1 cellular context compared by ENCODE assay signal in the genomic region with DNA sequence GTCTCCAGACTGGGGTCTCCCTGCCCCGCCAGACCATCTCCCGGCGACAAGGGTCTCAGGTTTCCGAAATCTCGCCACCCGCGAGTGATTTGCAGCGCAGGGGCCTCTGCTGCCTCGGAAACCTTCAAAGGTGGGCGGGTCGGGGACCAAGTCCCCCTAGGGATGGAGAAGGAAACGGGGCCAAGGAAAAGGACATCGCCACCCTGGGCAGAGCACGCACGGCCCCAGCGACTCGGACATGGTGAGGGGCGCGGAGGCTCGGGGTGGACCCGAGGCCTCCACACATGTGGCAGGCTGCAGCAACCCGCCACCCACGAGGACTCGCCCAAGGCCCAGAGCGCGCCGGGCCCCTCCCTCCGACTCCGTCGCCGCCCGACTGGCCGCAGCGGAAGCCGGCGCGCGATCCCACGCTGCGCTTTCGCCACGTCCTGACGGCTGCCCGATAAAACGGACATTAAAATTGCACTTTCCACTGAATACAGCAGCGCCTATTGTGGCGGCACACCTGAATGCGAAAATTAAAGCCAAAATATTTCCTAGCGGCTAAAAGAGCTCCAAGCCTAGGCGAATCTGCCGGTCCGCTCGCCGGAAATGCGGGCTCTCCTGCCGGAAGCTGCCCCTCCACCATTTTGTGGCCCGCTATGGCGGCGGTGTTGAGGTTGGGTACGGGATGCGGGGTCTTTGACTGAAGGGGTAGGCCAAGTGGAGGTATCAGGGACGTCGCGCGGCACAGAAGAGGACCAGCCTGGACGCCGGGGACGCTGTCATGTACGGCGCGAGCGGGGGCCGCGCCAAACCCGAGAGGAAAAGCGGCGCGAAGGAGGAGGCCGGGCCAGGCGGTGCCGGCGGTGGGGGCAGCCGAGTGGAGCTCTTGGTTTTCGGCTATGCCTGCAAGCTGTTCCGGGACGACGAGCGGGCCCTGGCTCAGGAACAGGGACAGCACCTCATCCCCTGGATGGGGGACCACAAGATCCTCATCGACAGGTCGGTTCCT.
TF ChIP-seq lines count a peak whose summit lies in the region.

A gene (plus strand): TSS at position 627 of the 994 bp plus-strand sequence. CDS start 140 bp downstream, at position 767.

TF ChIP-seq in HepG2, 621 proteins besides CTCF, POLR2A, EP300 and RAD21 (continued from another document and continues in another):
- 0 out of 2 replicates have a peak, but pooled peaks have one; percentile 20 for TF ChIP-seq PAWR (CRISPR knock-in tag; IDR thresholded peaks at IDR 0.05; ENCODE audit: borderline replicate concordance)
- no peak for TF ChIP-seq ZNF124 (CRISPR knock-in tag; IDR thresholded peaks at IDR 0.05)
- TF ChIP-seq ZNF343 (CRISPR knock-in tag; IDR thresholded peaks at IDR 0.05) = peak; percentile 68; the same call in 1 of the 2 replicates
- TF ChIP-seq RARA (CRISPR knock-in tag; IDR thresholded peaks at IDR 0.05) = no peak; the same call in 1 of the 2 replicates
- TF ChIP-seq ZNF747 (CRISPR knock-in tag; IDR thresholded peaks at IDR 0.05; ENCODE audit: borderline replicate concordance) = peak; percentile 82; the same call in 1 of the 2 replicates
- no peak; the same call in 1 of the 2 replicates for TF ChIP-seq LCORL (IDR thresholded peaks at IDR 0.05)
- TF ChIP-seq LCORL (CRISPR knock-in tag; IDR thresholded peaks at IDR 0.05) = no peak
- peak; percentile 76 for TF ChIP-seq CREM (IDR thresholded peaks at IDR 0.05)
- no peak for TF ChIP-seq CREM (CRISPR knock-in tag; IDR thresholded peaks at IDR 0.05)
- TF ChIP-seq, protein P1, sequence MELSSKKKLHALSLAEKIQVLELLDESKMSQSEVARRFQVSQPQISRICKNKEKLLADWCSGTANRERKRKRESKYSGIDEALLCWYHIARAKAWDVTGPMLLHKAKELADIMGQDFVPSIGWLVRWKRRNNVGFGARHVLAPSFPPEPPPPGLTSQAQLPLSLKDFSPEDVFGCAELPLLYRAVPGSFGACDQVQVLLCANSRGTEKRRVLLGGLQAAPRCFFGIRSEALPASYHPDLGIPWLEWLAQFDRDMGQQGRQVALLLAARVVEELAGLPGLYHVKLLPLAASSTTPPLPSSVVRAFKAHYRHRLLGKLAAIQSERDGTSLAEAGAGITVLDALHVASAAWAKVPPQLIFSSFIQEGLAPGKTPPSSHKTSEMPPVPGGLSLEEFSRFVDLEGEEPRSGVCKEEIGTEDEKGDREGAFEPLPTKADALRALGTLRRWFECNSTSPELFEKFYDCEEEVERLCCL (CRISPR knock-in tag; IDR thresholded peaks at IDR 0.05; ENCODE audit: borderline replicate concordance) = peak; percentile 56; the same call in 1 of the 2 replicates
- no peak for TF ChIP-seq GTF2F1 (IDR thresholded peaks at IDR 0.05; ENCODE audit: low read length)
- TF ChIP-seq CCDC6 (CRISPR knock-in tag; IDR thresholded peaks at IDR 0.05) = no peak
- TF ChIP-seq ZNF382 (CRISPR knock-in tag; IDR thresholded peaks at IDR 0.05; ENCODE audit: borderline replicate concordance) = no peak
- no peak; the same call in none of the 2 replicates for TF ChIP-seq ZNF737 (CRISPR knock-in tag; IDR thresholded peaks at IDR 0.05; ENCODE audit: borderline replicate concordance)
- TF ChIP-seq HMG20A (CRISPR knock-in tag; IDR thresholded peaks at IDR 0.05; ENCODE audit: borderline replicate concordance) = no peak; the same call in 1 of the 2 replicates
- 0 out of 2 replicates have a peak, but pooled peaks have one; percentile 23 for TF ChIP-seq ZNF629 (CRISPR knock-in tag; conservative IDR thresholded peaks at IDR 0.05)
- 0 out of 2 replicates have a peak, but pooled peaks have one; percentile 50 for TF ChIP-seq MTF1 (CRISPR knock-in tag; IDR thresholded peaks at IDR 0.05)
- TF ChIP-seq ZNF879 (CRISPR knock-in tag; IDR thresholded peaks at IDR 0.05) = no peak
- TF ChIP-seq, protein P2, sequence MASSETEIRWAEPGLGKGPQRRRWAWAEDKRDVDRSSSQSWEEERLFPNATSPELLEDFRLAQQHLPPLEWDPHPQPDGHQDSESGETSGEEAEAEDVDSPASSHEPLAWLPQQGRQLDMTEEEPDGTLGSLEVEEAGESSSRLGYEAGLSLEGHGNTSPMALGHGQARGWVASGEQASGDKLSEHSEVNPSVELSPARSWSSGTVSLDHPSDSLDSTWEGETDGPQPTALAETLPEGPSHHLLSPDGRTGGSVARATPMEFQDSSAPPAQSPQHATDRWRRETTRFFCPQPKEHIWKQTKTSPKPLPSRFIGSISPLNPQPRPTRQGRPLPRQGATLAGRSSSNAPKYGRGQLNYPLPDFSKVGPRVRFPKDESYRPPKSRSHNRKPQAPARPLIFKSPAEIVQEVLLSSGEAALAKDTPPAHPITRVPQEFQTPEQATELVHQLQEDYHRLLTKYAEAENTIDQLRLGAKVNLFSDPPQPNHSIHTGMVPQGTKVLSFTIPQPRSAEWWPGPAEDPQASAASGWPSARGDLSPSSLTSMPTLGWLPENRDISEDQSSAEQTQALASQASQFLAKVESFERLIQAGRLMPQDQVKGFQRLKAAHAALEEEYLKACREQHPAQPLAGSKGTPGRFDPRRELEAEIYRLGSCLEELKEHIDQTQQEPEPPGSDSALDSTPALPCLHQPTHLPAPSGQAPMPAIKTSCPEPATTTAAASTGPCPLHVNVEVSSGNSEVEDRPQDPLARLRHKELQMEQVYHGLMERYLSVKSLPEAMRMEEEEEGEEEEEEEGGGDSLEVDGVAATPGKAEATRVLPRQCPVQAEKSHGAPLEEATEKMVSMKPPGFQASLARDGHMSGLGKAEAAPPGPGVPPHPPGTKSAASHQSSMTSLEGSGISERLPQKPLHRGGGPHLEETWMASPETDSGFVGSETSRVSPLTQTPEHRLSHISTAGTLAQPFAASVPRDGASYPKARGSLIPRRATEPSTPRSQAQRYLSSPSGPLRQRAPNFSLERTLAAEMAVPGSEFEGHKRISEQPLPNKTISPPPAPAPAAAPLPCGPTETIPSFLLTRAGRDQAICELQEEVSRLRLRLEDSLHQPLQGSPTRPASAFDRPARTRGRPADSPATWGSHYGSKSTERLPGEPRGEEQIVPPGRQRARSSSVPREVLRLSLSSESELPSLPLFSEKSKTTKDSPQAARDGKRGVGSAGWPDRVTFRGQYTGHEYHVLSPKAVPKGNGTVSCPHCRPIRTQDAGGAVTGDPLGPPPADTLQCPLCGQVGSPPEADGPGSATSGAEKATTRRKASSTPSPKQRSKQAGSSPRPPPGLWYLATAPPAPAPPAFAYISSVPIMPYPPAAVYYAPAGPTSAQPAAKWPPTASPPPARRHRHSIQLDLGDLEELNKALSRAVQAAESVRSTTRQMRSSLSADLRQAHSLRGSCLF (CRISPR knock-in tag; IDR thresholded peaks at IDR 0.05; ENCODE audit: borderline replicate concordance) = peak; percentile 83; the same call in 1 of the 2 replicates
- TF ChIP-seq MLLT10 (CRISPR knock-in tag; IDR thresholded peaks at IDR 0.05) = no peak
- no peak for TF ChIP-seq ZNF550 (CRISPR knock-in tag; IDR thresholded peaks at IDR 0.05; ENCODE audit: borderline replicate concordance)
- peak; percentile 66 for TF ChIP-seq ERF (CRISPR knock-in tag; IDR thresholded peaks at IDR 0.05)
- no peak for TF ChIP-seq ZNF460 (CRISPR knock-in tag; IDR thresholded peaks at IDR 0.05; ENCODE audit: borderline replicate concordance)
- peak; percentile 64; the same call in 1 of the 2 replicates for TF ChIP-seq MED1 (CRISPR knock-in tag; IDR thresholded peaks at IDR 0.05)
- TF ChIP-seq ZNF33A (CRISPR knock-in tag; IDR thresholded peaks at IDR 0.05; ENCODE audit: borderline replicate concordance) = 0 out of 2 replicates have a peak, but pooled peaks have one; percentile 40
- TF ChIP-seq FOXK1 (CRISPR knock-in tag; IDR thresholded peaks at IDR 0.05; ENCODE audit: borderline replicate concordance, low read depth) = peak; percentile 60; the same call in 1 of the 2 replicates
- no peak for TF ChIP-seq SP1 (IDR thresholded peaks at IDR 0.05)
- TF ChIP-seq SP1 (CRISPR knock-in tag; IDR thresholded peaks at IDR 0.05) = no peak
- peak; percentile 80; the same call in 1 of the 2 replicates for TF ChIP-seq NR1H2 (CRISPR knock-in tag; IDR thresholded peaks at IDR 0.05; ENCODE audit: borderline replicate concordance, low read depth)
- peak; percentile 100 for TF ChIP-seq KDM5A (IDR thresholded peaks at IDR 0.05; ENCODE audit: borderline replicate concordance, low read length)
- TF ChIP-seq, protein P3, sequence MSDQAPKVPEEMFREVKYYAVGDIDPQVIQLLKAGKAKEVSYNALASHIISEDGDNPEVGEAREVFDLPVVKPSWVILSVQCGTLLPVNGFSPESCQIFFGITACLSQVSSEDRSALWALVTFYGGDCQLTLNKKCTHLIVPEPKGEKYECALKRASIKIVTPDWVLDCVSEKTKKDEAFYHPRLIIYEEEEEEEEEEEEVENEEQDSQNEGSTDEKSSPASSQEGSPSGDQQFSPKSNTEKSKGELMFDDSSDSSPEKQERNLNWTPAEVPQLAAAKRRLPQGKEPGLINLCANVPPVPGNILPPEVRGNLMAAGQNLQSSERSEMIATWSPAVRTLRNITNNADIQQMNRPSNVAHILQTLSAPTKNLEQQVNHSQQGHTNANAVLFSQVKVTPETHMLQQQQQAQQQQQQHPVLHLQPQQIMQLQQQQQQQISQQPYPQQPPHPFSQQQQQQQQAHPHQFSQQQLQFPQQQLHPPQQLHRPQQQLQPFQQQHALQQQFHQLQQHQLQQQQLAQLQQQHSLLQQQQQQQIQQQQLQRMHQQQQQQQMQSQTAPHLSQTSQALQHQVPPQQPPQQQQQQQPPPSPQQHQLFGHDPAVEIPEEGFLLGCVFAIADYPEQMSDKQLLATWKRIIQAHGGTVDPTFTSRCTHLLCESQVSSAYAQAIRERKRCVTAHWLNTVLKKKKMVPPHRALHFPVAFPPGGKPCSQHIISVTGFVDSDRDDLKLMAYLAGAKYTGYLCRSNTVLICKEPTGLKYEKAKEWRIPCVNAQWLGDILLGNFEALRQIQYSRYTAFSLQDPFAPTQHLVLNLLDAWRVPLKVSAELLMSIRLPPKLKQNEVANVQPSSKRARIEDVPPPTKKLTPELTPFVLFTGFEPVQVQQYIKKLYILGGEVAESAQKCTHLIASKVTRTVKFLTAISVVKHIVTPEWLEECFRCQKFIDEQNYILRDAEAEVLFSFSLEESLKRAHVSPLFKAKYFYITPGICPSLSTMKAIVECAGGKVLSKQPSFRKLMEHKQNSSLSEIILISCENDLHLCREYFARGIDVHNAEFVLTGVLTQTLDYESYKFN (CRISPR knock-in tag; conservative IDR thresholded peaks at IDR 0.05) = peak; percentile 53; the same call in 1 of the 2 replicates
- TF ChIP-seq ZNF446 (CRISPR knock-in tag; IDR thresholded peaks at IDR 0.05) = peak; percentile 84; the same call in 1 of the 2 replicates
- TF ChIP-seq ZNF577 (CRISPR knock-in tag; IDR thresholded peaks at IDR 0.05; ENCODE audit: borderline replicate concordance, low read depth) = no peak
- TF ChIP-seq GATAD2A (CRISPR knock-in tag; IDR thresholded peaks at IDR 0.05) = peak; percentile 26; the same call in 1 of the 2 replicates
- TF ChIP-seq ZFAT (CRISPR knock-in tag; conservative IDR thresholded peaks at IDR 0.05) = peak; percentile 100
- 0 out of 2 replicates have a peak, but pooled peaks have one; percentile 54 for TF ChIP-seq ZNF101 (CRISPR knock-in tag; IDR thresholded peaks at IDR 0.05; ENCODE audit: borderline replicate concordance, low read depth)
- TF ChIP-seq, protein P4, sequence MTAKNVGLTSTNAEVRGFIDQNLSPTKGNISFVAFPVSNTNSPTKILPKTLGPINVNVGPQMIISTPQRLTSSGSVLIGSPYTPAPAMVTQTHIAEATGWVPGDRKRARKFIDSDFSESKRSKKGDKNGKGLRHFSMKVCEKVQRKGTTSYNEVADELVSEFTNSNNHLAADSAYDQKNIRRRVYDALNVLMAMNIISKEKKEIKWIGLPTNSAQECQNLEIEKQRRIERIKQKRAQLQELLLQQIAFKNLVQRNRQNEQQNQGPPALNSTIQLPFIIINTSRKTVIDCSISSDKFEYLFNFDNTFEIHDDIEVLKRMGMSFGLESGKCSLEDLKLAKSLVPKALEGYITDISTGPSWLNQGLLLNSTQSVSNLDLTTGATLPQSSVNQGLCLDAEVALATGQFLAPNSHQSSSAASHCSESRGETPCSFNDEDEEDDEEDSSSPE (CRISPR knock-in tag; IDR thresholded peaks at IDR 0.05) = peak; percentile 76
- TF ChIP-seq, protein P5, sequence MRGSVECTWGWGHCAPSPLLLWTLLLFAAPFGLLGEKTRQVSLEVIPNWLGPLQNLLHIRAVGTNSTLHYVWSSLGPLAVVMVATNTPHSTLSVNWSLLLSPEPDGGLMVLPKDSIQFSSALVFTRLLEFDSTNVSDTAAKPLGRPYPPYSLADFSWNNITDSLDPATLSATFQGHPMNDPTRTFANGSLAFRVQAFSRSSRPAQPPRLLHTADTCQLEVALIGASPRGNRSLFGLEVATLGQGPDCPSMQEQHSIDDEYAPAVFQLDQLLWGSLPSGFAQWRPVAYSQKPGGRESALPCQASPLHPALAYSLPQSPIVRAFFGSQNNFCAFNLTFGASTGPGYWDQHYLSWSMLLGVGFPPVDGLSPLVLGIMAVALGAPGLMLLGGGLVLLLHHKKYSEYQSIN (CRISPR knock-in tag; IDR thresholded peaks at IDR 0.05; ENCODE audit: borderline replicate concordance) = no peak
- TF ChIP-seq, protein P6, sequence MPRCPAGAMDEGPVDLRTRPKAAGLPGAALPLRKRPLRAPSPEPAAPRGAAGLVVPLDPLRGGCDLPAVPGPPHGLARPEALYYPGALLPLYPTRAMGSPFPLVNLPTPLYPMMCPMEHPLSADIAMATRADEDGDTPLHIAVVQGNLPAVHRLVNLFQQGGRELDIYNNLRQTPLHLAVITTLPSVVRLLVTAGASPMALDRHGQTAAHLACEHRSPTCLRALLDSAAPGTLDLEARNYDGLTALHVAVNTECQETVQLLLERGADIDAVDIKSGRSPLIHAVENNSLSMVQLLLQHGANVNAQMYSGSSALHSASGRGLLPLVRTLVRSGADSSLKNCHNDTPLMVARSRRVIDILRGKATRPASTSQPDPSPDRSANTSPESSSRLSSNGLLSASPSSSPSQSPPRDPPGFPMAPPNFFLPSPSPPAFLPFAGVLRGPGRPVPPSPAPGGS (CRISPR knock-in tag; IDR thresholded peaks at IDR 0.05) = peak; percentile 77; the same call in 1 of the 2 replicates
- TF ChIP-seq ZNF234 (CRISPR knock-in tag; conservative IDR thresholded peaks at IDR 0.05) = peak; percentile 44; the same call in 1 of the 2 replicates
- TF ChIP-seq TOPORS (CRISPR knock-in tag; IDR thresholded peaks at IDR 0.05) = peak; percentile 55; the same call in 1 of the 2 replicates
- TF ChIP-seq POLR2AphosphoS2 (IDR thresholded peaks at IDR 0.05; ENCODE audit: low read depth, low read length) = no peak
- TF ChIP-seq CREB1 (IDR thresholded peaks at IDR 0.05) = no peak
- peak; percentile 71 for TF ChIP-seq CREB1 (CRISPR knock-in tag; IDR thresholded peaks at IDR 0.05)
- TF ChIP-seq IRF2 (CRISPR knock-in tag; IDR thresholded peaks at IDR 0.05) = peak; percentile 52; the same call in 1 of the 2 replicates
- TF ChIP-seq TCF7L2 (IDR thresholded peaks at IDR 0.05; ENCODE audit: low read depth, low read length) = no peak
- no peak for TF ChIP-seq NPAS2 (CRISPR knock-in tag; IDR thresholded peaks at IDR 0.05; ENCODE audit: borderline replicate concordance)
- no peak for TF ChIP-seq ZNF878 (CRISPR knock-in tag; IDR thresholded peaks at IDR 0.05)
- TF ChIP-seq, protein P7, sequence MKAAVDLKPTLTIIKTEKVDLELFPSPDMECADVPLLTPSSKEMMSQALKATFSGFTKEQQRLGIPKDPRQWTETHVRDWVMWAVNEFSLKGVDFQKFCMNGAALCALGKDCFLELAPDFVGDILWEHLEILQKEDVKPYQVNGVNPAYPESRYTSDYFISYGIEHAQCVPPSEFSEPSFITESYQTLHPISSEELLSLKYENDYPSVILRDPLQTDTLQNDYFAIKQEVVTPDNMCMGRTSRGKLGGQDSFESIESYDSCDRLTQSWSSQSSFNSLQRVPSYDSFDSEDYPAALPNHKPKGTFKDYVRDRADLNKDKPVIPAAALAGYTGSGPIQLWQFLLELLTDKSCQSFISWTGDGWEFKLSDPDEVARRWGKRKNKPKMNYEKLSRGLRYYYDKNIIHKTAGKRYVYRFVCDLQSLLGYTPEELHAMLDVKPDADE (CRISPR knock-in tag; IDR thresholded peaks at IDR 0.05) = peak; percentile 62; the same call in 1 of the 2 replicates
- no peak for TF ChIP-seq SSRP1 (CRISPR knock-in tag; IDR thresholded peaks at IDR 0.05)
- peak; percentile 64; the same call in 1 of the 2 replicates for TF ChIP-seq ZC3H13 (CRISPR knock-in tag; IDR thresholded peaks at IDR 0.05)
